ENCODE assay signal across 13 cellular contexts in the genomic region with DNA sequence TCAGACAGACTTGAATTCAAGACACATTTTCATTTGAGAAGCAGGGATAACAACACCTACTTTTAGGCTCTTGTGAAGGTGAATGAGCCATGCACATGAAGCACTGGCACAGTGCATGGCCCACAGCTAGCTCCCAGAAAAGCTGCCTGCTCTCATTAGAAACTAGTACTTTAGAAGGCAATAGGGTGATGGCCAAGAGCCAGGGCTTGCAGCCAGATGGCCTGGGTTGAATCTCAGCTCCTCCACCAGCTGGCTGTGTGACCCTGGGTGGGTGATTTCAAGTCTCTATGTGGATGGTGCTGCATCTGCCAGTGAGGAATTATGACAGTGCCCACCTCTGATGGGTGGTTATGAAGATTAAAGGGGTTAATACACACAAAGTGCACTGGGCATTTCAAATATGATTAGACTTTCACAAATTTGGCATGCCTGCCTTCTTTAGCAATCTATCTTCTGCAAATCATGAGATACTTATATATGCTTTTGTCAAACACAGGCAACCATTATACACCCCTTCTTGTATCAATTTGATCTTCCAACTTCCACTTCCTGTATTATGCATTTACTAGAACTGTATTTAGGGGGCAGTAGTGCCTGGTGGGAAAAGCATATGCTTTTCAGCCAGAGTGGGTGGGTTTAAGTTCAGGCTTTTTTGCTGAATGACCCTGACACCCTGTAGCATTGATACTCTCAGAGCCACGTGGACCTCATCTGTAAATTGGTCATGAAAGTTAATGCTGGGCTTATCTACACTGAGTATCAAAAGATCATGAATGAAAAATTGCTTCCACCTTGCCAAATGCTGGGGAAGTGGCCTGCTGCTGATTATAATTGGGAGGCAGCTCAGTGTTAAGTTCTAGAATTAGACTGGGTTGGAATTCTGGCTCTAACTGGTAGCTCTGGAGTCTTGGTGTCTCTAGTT. TPM values are rescaled to one million over a fixed set of nuclear protein-coding genes. Genes with fewer than 3 reads are reported as not detected.
DNase-seq lines count a peak whose midpoint lies in the region; ATAC-seq and TF ChIP-seq lines count a peak whose summit lies in the region.
"Had no signal": no experiment of that assay in that cellular context is flagged by ENCODE, and none has a peak within 500 bp of the region (broad histone marks: within the 10 kb centered on the region; RNA-seq: fewer than 3 reads in every experiment).

No MANE protein-coding gene starts in this region.

- DNase-seq in NCI-H82 (lab: John Stamatoyannopoulos, UW) = peak; percentile 58
- peak; percentile 42 for DNase-seq in choroid plexus epithelial cell (ENCODE audit: low read depth)
- DNase-seq in ovary = peak; percentile 70 to 82 (median 77)
- DNase-seq in immature natural killer cell = no peak
- DNase-seq: activated T-cell treated with anti-CD3 and anti-CD28 coated beads, Interleukin-2, amount 50 U/mL, for 4 hours; effector memory CD8-positive, alpha-beta T cell; nephron progenitor cell; T-cell had no signal

- H3K27ac Mint-ChIP-seq in immature natural killer cell = no peak overlapping the region
- H3K27ac Mint-ChIP-seq: effector memory CD8-positive, alpha-beta T cell; nephron progenitor cell; T-cell had no signal

- H3K4me2 ChIP-seq in Loucy (ENCODE audit: low read depth, low read length, poor library complexity, severe bottlenecking) = no peak overlapping the region
- H3K4me2 ChIP-seq: smooth muscle cell had no signal

- no peak overlapping the region for H3K9ac ChIP-seq in Loucy (ENCODE audit: low read depth, low read length, poor library complexity, severe bottlenecking)

- no peak overlapping the region for H3K4me3 Mint-ChIP-seq in immature natural killer cell
- H3K4me3 Mint-ChIP-seq: activated T-cell treated with anti-CD3 and anti-CD28 coated beads, Interleukin-2, amount 50 U/mL, for 4 hours; effector memory CD8-positive, alpha-beta T cell; nephron progenitor cell; T-cell had no signal

- no peaks in the 10 kb centered on the region for H4K20me1 ChIP-seq in Loucy (ENCODE audit: insufficient read depth, low read length, poor library complexity, severe bottlenecking)

- no peaks in the 10 kb centered on the region for H3K9me3 ChIP-seq in Loucy (ENCODE audit: insufficient read depth, low read depth, low read length)
- no peaks in the 10 kb centered on the region for H3K9me3 ChIP-seq in ovary

- H3K4me1 ChIP-seq in Loucy (ENCODE audit: insufficient read depth, low read length, poor library complexity, severe bottlenecking) = peaks cover 3% of the 10 kb centered on the region
- H3K4me1 ChIP-seq in ovary (ENCODE audit: insufficient read depth) = peaks cover 5% of the 10 kb centered on the region

- H3K27ac ChIP-seq in ovary = no peak overlapping the region

- H3K79me2 ChIP-seq in Loucy (ENCODE audit: insufficient read depth, low read length) = no peaks in the 10 kb centered on the region

- intact Hi-C loops in ovary (cut with DNase I) = no loop called here

- H3K27me3 Mint-ChIP-seq in immature natural killer cell (ENCODE audit: low read depth in 3 of 3) = peaks cover 0 to 6% (median 5%) of the 10 kb centered on the region in 3 donors
- H3K27me3 Mint-ChIP-seq: T-cell had no signal

- WGBS in ovary, 3 donors = 19 to 30% (median 23%) methylated on average over 1 of the region's 1 CpG

- no peaks in the 10 kb centered on the region for H3F3A ChIP-seq in Loucy (ENCODE audit: low read depth)

- no peak for TF ChIP-seq EP300 in ovary (IDR thresholded peaks at IDR 0.05)

- H3K36me3 ChIP-seq in Loucy (ENCODE audit: insufficient read depth, low read length) = no peaks in the 10 kb centered on the region
- no peaks in the 10 kb centered on the region for H3K36me3 ChIP-seq in ovary

- H3K27me3 ChIP-seq in Loucy (ENCODE audit: insufficient read depth, low read length, poor library complexity, severe bottlenecking) = no peaks in the 10 kb centered on the region
- H3K27me3 ChIP-seq in ovary = no peaks in the 10 kb centered on the region

- H3K9me3 Mint-ChIP-seq in immature natural killer cell = peaks cover 0 to 11% (median 4%) of the 10 kb centered on the region in 6 donors
- H3K9me3 Mint-ChIP-seq: activated T-cell treated with anti-CD3 and anti-CD28 coated beads, Interleukin-2, amount 50 U/mL, for 4 hours had no signal

- H3K4me3 ChIP-seq in Loucy (ENCODE audit: low read length, poor library complexity, severe bottlenecking) (no peak overlapping the region), choroid plexus epithelial cell (ENCODE audit: low read depth, low read length) (no peak overlapping the region), ovary (no peak overlapping the region)
- H3K4me3 ChIP-seq: smooth muscle cell had no signal

- H3K4me1 Mint-ChIP-seq in immature natural killer cell = no peaks in the 10 kb centered on the region
- H3K4me1 Mint-ChIP-seq: nephron progenitor cell, T-cell had no signal

- H3K9me2 ChIP-seq in Loucy (replicated peaks; ENCODE audit: low read depth, low read length) = no peaks in the 10 kb centered on the region

- peak; percentile 48 for TF ChIP-seq CTCF in Loucy (conservative IDR thresholded peaks at IDR 0.05; ENCODE audit: low read length)
- TF ChIP-seq CTCF in choroid plexus epithelial cell (conservative IDR thresholded peaks at IDR 0.05; ENCODE audit: low read depth, low read length) = peak; percentile 33
- no peak for TF ChIP-seq CTCF in ovary (IDR thresholded peaks at IDR 0.05)

- no peak for ATAC-seq in HG02840 (IDR thresholded peaks at IDR 0.05; ENCODE audit: low FRiP score, unreplicated experiment)
- ATAC-seq in GM18867 (IDR thresholded peaks at IDR 0.05; ENCODE audit: unreplicated experiment) = no peak
- ATAC-seq: activated T-cell treated with anti-CD3 and anti-CD28 coated beads, Interleukin-2, amount 50 U/mL, for 4 hours; effector memory CD8-positive, alpha-beta T cell; left colon; T-cell had no signal

- peak overlapping the region; percentile 50 for H2AFZ ChIP-seq in Loucy (ENCODE audit: low read length)

- no peak for TF ChIP-seq POLR2A in ovary (IDR thresholded peaks at IDR 0.05)

- H3K36me3 Mint-ChIP-seq in immature natural killer cell = peaks cover 0 to 9% (median 6%) of the 10 kb centered on the region in 3 donors

RNA-seq across cellular contexts. Expression of gene RBP1, which starts 34.7 kb away (rescaled TPM):
- total RNA-seq in ovary = 1,000 to 10,000 TPM in 4 of 7 donors, 100 to 1,000 TPM in 3; 599 to 1,818 (median 1,035) TPM
- polyA plus RNA-seq in ovary (1,000 to 10,000 TPM; 1,326 to 3,076 TPM), immature natural killer cell (not detected)

Comparison
In these comparisons a context has a peak if more than half of its experiments do, and no peak if none do; other contexts are left out.
1. CTCF ChIP-seq: peak in Loucy (single experiment) and choroid plexus epithelial cell (single experiment); none in ovary (0 of 3).
2. DNase-seq: peak in NCI-H82 (single experiment), choroid plexus epithelial cell (single experiment) and ovary (5 of 5); none in immature natural killer cell (0 of 3).
3. RNA of gene RBP1, which starts 34.7 kb away (polyA plus RNA-seq): 1,326 to 3,076 TPM in ovary; not detected in immature natural killer cell; every median in the first group is over 1,000 times any median in the second.